In the genomic region with DNA sequence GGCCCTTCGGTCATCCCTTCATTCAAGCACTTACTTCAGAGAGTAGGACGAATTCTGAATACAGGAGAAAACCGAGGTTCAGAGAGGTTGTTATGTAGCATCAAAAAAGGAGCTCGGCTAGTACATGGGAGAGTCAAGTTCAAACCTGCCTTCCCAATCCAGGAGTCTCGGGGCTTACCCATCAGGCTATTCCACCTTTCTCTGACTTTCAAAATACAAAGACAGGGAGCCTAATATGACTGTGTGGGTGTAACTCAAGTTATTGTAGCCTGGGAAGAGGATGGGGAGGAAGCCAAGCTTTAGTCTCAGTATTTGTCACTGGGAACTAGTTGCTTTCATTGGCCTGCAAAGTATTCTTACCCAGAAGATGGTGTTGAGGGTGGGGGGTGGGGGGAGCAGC, we compare ENCODE assay signal across 18 cellular contexts.
DNase-seq lines count a peak whose midpoint lies in the region; ATAC-seq and TF ChIP-seq lines count a peak whose summit lies in the region.
"Had no signal": no experiment of that assay in that cellular context is flagged by ENCODE, and none has a peak within 500 bp of the region (broad histone marks: within the 10 kb centered on the region; RNA-seq: fewer than 3 reads in every experiment).

No MANE protein-coding gene starts in this region.

- TF ChIP-seq EP300 in stomach (IDR thresholded peaks at IDR 0.05): no peak

- CTCF ChIA-PET in mammary epithelial cell (lab: Charles Lee; ENCODE audit: low non-redundant PET): no interaction called here
- CTCF ChIA-PET in MCF 10A (lab: Yijun Ruan, JAX): interaction anchor here (0.6 to 1.1 kb wide), 3 partner anchors 12 to 1000 kb away, joined by 3 to 5 read pairs (median 3); no protein-coding TSS in a partner anchor
- CTCF ChIA-PET in RWPE1 (lab: Yijun Ruan, JAX): interaction anchor here (0.6 kb wide), 1 partner anchor 34 kb away, joined by 3 read pairs; no protein-coding TSS in a partner anchor

- ATAC-seq in foreskin keratinocyte: peak; percentile 27
- ATAC-seq: GM12878 had no signal

- H3K4me3 ChIP-seq in mammary epithelial cell (replicated peaks in 1 of 3; ENCODE audit: insufficient read depth in 1 of 3, low read depth in 2 of 3, low read length in 3 of 3): no peak overlapping the region
- no peak overlapping the region for H3K4me3 ChIP-seq in stomach
- H3K4me3 ChIP-seq: BLaER1, GM12878, GM23248 had no signal

- no peak overlapping the region for H3K9ac ChIP-seq in mammary epithelial cell (ENCODE audit: insufficient read depth, low read length)
- H3K9ac ChIP-seq: BLaER1, GM23248 had no signal

- H3K4me1 ChIP-seq in mammary epithelial cell (ENCODE audit: insufficient read depth, low read length) (peaks cover 19% of the 10 kb centered on the region), foreskin keratinocyte (no peaks in the 10 kb centered on the region), stomach (no peaks in the 10 kb centered on the region)

- no peaks in the 10 kb centered on the region for H4K20me1 ChIP-seq in mammary epithelial cell (ENCODE audit: insufficient read depth, low read length)
- H4K20me1 ChIP-seq: BLaER1 had no signal

- intact Hi-C loops in mammary epithelial cell (cut with micrococcal nuclease): no loop called here
- intact Hi-C loops in MCF 10A (cut with micrococcal nuclease): no loop called here
- intact Hi-C loops in activated T-helper 2 cell treated with anti-CD3 and anti-CD28 coated beads, Interferon-gamma antibody, Interleukin-2, Interleukin-4, amounts not matched to agents 10 μg/mL and 5 μg/mL and 100 μg/mL, durations not matched to agents 14 hours and 24 hours and 36 hours (cut with micrococcal nuclease): loop anchor here (5.0 kb wide), 3 partner anchors 78 to 728 kb away; a partner anchor contains a TSS
- intact Hi-C loops in stomach (cut with DNase I; ENCODE audit: low total_unique reads): no loop called here

- no peaks in the 10 kb centered on the region for H3K27me3 ChIP-seq in mammary epithelial cell (ENCODE audit: insufficient read depth, low read length)
- H3K27me3 ChIP-seq in foreskin keratinocyte: no peaks in the 10 kb centered on the region
- no peaks in the 10 kb centered on the region for H3K27me3 ChIP-seq in stomach
- H3K27me3 ChIP-seq: BLaER1 had no signal

- peak; percentile 68 for DNase-seq in mammary epithelial cell
- DNase-seq in MCF 10A (ENCODE audit: unreplicated experiment): no peak
- no peak for DNase-seq in activated T-helper 2 cell treated with anti-CD3 and anti-CD28 coated beads, Interferon-gamma antibody, Interleukin-2, Interleukin-4, amounts not matched to agents 10 μg/mL and 5 μg/mL and 100 μg/mL, durations not matched to agents 14 hours and 24 hours and 36 hours (ENCODE audit: low spot score)
- DNase-seq in foreskin keratinocyte: peak; percentile 3 to 25
- DNase-seq in stomach: no peak
- no peak for DNase-seq in RWPE1 (ENCODE audit: low spot score)
- no peak for DNase-seq in occipital lobe (lab: John Stamatoyannopoulos, UW)
- DNase-seq: 8988T; CD4-positive, alpha-beta memory T cell; DMS153; DMS79 treated with DMSO at 0.1 percent for 48 hours; EL; HCEC 1CT had no signal

- in situ Hi-C loops in mammary epithelial cell (cut with MboI; ENCODE audit: low sequenced_read_pairs in 2 of 2): no loop called here

- no peak overlapping the region for H3K4me3 Mint-ChIP-seq in MCF 10A (ENCODE audit: unreplicated experiment)
- peak overlapping the region; percentile 63 for H3K4me3 Mint-ChIP-seq in activated T-helper 2 cell treated with anti-CD3 and anti-CD28 coated beads, Interferon-gamma antibody, Interleukin-2, Interleukin-4, amounts not matched to agents 10 μg/mL and 5 μg/mL and 100 μg/mL, durations not matched to agents 14 hours and 24 hours and 36 hours (ENCODE audit: low read depth)
- H3K4me3 Mint-ChIP-seq: CD14-positive monocyte; CD4-positive, alpha-beta memory T cell had no signal

- H3K27ac ChIP-seq in mammary epithelial cell (ENCODE audit: insufficient read depth, low read depth, low read length): no peak overlapping the region
- no peak overlapping the region for H3K27ac ChIP-seq in foreskin keratinocyte
- no peak overlapping the region for H3K27ac ChIP-seq in stomach
- H3K27ac ChIP-seq in RWPE1: no peak overlapping the region
- H3K27ac ChIP-seq: BLaER1, GM23248, HL-60 had no signal

- no peaks in the 10 kb centered on the region for H3K79me2 ChIP-seq in mammary epithelial cell (ENCODE audit: insufficient read depth, low read length)

- no peaks in the 10 kb centered on the region for H3K36me3 ChIP-seq in mammary epithelial cell (ENCODE audit: insufficient read depth, low read length)
- H3K36me3 ChIP-seq in stomach: no peaks in the 10 kb centered on the region
- H3K36me3 ChIP-seq: BLaER1 had no signal

- TF ChIP-seq CTCF in mammary epithelial cell (conservative IDR thresholded peaks at IDR 0.05 in 1 of 2, IDR thresholded peaks at IDR 0.05 in 1 of 2; ENCODE audit: extremely low read depth in 1 of 2, insufficient read depth in 1 of 2, low read depth in 1 of 2, low read length in 2 of 2) (no peak), MCF 10A (IDR thresholded peaks at IDR 0.05; ENCODE audit: unreplicated experiment) (no peak), foreskin keratinocyte (conservative IDR thresholded peaks at IDR 0.05) (no peak), stomach (IDR thresholded peaks at IDR 0.05) (no peak), RWPE1 (conservative IDR thresholded peaks at IDR 0.05; ENCODE audit: low read depth) (no peak)

- POLR2A ChIA-PET in MCF 10A (lab: Yijun Ruan, JAX): no interaction called here
- POLR2A ChIA-PET in RWPE1 (lab: Yijun Ruan, JAX; ENCODE audit: low non-redundant PET): no interaction called here

- no peak for TF ChIP-seq POLR2A in stomach (IDR thresholded peaks at IDR 0.05)

- peak overlapping the region; percentile 7 for H3K4me2 ChIP-seq in mammary epithelial cell (ENCODE audit: insufficient read depth, low read depth, low read length)
- H3K4me2 ChIP-seq: BLaER1 had no signal

- peak overlapping the region; percentile 30 for H2AFZ ChIP-seq in mammary epithelial cell (ENCODE audit: low read depth, low read length)
- H2AFZ ChIP-seq: GM23248 had no signal

- peaks cover 28% of the 10 kb centered on the region for H3K27me3 Mint-ChIP-seq in MCF 10A (ENCODE audit: insufficient read depth, unreplicated experiment)
- no peaks in the 10 kb centered on the region for H3K27me3 Mint-ChIP-seq in activated T-helper 2 cell treated with anti-CD3 and anti-CD28 coated beads, Interferon-gamma antibody, Interleukin-2, Interleukin-4, amounts not matched to agents 10 μg/mL and 5 μg/mL and 100 μg/mL, durations not matched to agents 14 hours and 24 hours and 36 hours (ENCODE audit: low read depth)
- H3K27me3 Mint-ChIP-seq: CD4-positive, alpha-beta memory T cell had no signal

- dilution Hi-C loops in mammary epithelial cell (cut with HindIII; ENCODE audit: low sequenced_read_pairs): no loop called here

- WGBS in mammary epithelial cell (ENCODE audit: low coverage, missing lambda C conversion rate): 33% methylated on average over 3 of the region's 5 CpGs
- WGBS in stomach, 5 donors: 70 to 92% (median 90%) methylated on average over 5 of the region's 5 CpGs

- H3K9me3 Mint-ChIP-seq in MCF 10A (ENCODE audit: unreplicated experiment): no peaks in the 10 kb centered on the region
- H3K9me3 Mint-ChIP-seq in activated T-helper 2 cell treated with anti-CD3 and anti-CD28 coated beads, Interferon-gamma antibody, Interleukin-2, Interleukin-4, amounts not matched to agents 10 μg/mL and 5 μg/mL and 100 μg/mL, durations not matched to agents 14 hours and 24 hours and 36 hours: no peaks in the 10 kb centered on the region
- H3K9me3 Mint-ChIP-seq: CD14-positive monocyte; CD4-positive, alpha-beta memory T cell had no signal

- H3K4me1 Mint-ChIP-seq in MCF 10A (ENCODE audit: insufficient read depth, unreplicated experiment): no peaks in the 10 kb centered on the region
- peaks cover 48% of the 10 kb centered on the region for H3K4me1 Mint-ChIP-seq in activated T-helper 2 cell treated with anti-CD3 and anti-CD28 coated beads, Interferon-gamma antibody, Interleukin-2, Interleukin-4, amounts not matched to agents 10 μg/mL and 5 μg/mL and 100 μg/mL, durations not matched to agents 14 hours and 24 hours and 36 hours (ENCODE audit: low read depth)

- BruUV-seq in mammary epithelial cell (replicated peaks; lab: Mats Ljungman, UMichigan) (no TSS peak), MCF 10A (replicated peaks; lab: Mats Ljungman, UMichigan) (no TSS peak)

- H3K27ac Mint-ChIP-seq in MCF 10A (ENCODE audit: low read depth, unreplicated experiment): no peak overlapping the region
- peak overlapping the region; percentile 64 for H3K27ac Mint-ChIP-seq in activated T-helper 2 cell treated with anti-CD3 and anti-CD28 coated beads, Interferon-gamma antibody, Interleukin-2, Interleukin-4, amounts not matched to agents 10 μg/mL and 5 μg/mL and 100 μg/mL, durations not matched to agents 14 hours and 24 hours and 36 hours
- H3K27ac Mint-ChIP-seq: CD14-positive monocyte had no signal

- no peaks in the 10 kb centered on the region for H3K9me3 ChIP-seq in mammary epithelial cell (replicated peaks; ENCODE audit: insufficient read depth, low read length)
- H3K9me3 ChIP-seq in stomach: no peaks in the 10 kb centered on the region
- H3K9me3 ChIP-seq: BLaER1 had no signal

- no peaks in the 10 kb centered on the region for H3K36me3 Mint-ChIP-seq in MCF 10A (ENCODE audit: insufficient read depth, unreplicated experiment)
- no peaks in the 10 kb centered on the region for H3K36me3 Mint-ChIP-seq in activated T-helper 2 cell treated with anti-CD3 and anti-CD28 coated beads, Interferon-gamma antibody, Interleukin-2, Interleukin-4, amounts not matched to agents 10 μg/mL and 5 μg/mL and 100 μg/mL, durations not matched to agents 14 hours and 24 hours and 36 hours (ENCODE audit: low read depth)
- H3K36me3 Mint-ChIP-seq: CD14-positive monocyte; CD4-positive, alpha-beta memory T cell had no signal

Comparison
In these comparisons a context has a peak if more than half of its experiments do, and no peak if none do; other contexts are left out.
1. DNase-seq: peak in mammary epithelial cell (single experiment) and foreskin keratinocyte (2 of 2); none in MCF 10A (single experiment), activated T-helper 2 cell treated with anti-CD3 and anti-CD28 coated beads, Interferon-gamma antibody, Interleukin-2, Interleukin-4, amounts not matched to agents 10 μg/mL and 5 μg/mL and 100 μg/mL, durations not matched to agents 14 hours and 24 hours and 36 hours (single experiment), stomach (single experiment), RWPE1 (single experiment) and occipital lobe (single experiment).